In genomic region chr17:76501018-76501826, GRCh38 we compare ENCODE assay signal across 8 cellular contexts. TPM values are rescaled to one million over a fixed set of nuclear protein-coding genes. Genes with fewer than 3 reads are reported as not detected.
A peak's percentile ranks its signal among the peaks of the same experiment; 100 is the strongest.
DNase-seq lines count a peak whose midpoint lies in the region; ATAC-seq lines count a peak whose summit lies in the region.

RHBDF2 (minus strand) TSS chr17:76501423; CDS start chr17:76481524, 19,899 bp downstream.

- peak within 1 kb of the TSS; percentile 30 for H4K91ac ChIP-seq in mesenchymal stem cell (ENCODE audit: low read length)

- peak within 1 kb of the TSS in 1 of 2 experiments; percentile 81 for H3K14ac ChIP-seq in mesenchymal stem cell (ENCODE audit: low read length in 2 of 2)

- H2AK5ac ChIP-seq in mesenchymal stem cell (ENCODE audit: low read length, severe bottlenecking): peak within 1 kb of the TSS; percentile 37

- H2BK15ac ChIP-seq in mesenchymal stem cell (ENCODE audit: low read depth, poor library complexity, severe bottlenecking): peak within 1 kb of the TSS; percentile 31

- H4K8ac ChIP-seq in mesenchymal stem cell (ENCODE audit: low read length): peak within 1 kb of the TSS; percentile 74

- peak within 1 kb of the TSS; percentile 78 to 86 for H3K18ac ChIP-seq in mesenchymal stem cell (ENCODE audit: low read depth in 1 of 2, low read length in 2 of 2)

- peak within 1 kb of the TSS; percentile 70 to 87 for H3K4ac ChIP-seq in mesenchymal stem cell (ENCODE audit: low read depth in 1 of 2, low read length in 2 of 2)

- peaks cover 26% of the 10 kb centered on the region for H3K4me1 ChIP-seq in effector memory CD4-positive, alpha-beta T cell (ENCODE audit: control insufficient read depth, insufficient read depth, low read length, poor library complexity, severe bottlenecking)
- peaks cover 47% of the 10 kb centered on the region for H3K4me1 ChIP-seq in mesenchymal stem cell (ENCODE audit: control insufficient read depth, insufficient read depth, low read depth, low read length)

- no peaks in the 10 kb centered on the region for H3K27me3 ChIP-seq in effector memory CD4-positive, alpha-beta T cell (replicated peaks; ENCODE audit: control insufficient read depth, insufficient read depth, low read length, poor library complexity, severe bottlenecking)
- H3K27me3 ChIP-seq in mesenchymal stem cell (ENCODE audit: control insufficient read depth in 1 of 2, insufficient read depth in 1 of 2, low read length in 2 of 2): peaks cover 0 to 41% of the 10 kb centered on the region in 2 experiments

- under 1% methylated on average over 67 of the region's 72 CpGs for WGBS in mesenchymal stem cell

- H2BK12ac ChIP-seq in mesenchymal stem cell (ENCODE audit: low read length in 2 of 2): peak within 1 kb of the TSS; percentile 12 to 75

- H2BK120ac ChIP-seq in mesenchymal stem cell (ENCODE audit: low read depth, low read length): peak within 1 kb of the TSS; percentile 51

- no peak within 1 kb of the TSS for H3K23ac ChIP-seq in mesenchymal stem cell (ENCODE audit: low read length in 2 of 2)

- peak within 1 kb of the TSS; percentile 91 for H3K4me2 ChIP-seq in mesenchymal stem cell (ENCODE audit: low read length, poor library complexity, severe bottlenecking)

- H3K4me3 ChIP-seq in effector memory CD4-positive, alpha-beta T cell (ENCODE audit: insufficient read depth, low read depth, low read length, poor library complexity, severe bottlenecking): peak within 1 kb of the TSS; percentile 69
- peak within 1 kb of the TSS; percentile 72 to 91 for H3K4me3 ChIP-seq in mesenchymal stem cell (ENCODE audit: insufficient read depth in 1 of 2, low read depth in 1 of 2, low read length in 2 of 2)

- no peaks in the 10 kb centered on the region for H3K9me3 ChIP-seq in effector memory CD4-positive, alpha-beta T cell (ENCODE audit: control insufficient read depth, low read length)
- H3K9me3 ChIP-seq in mesenchymal stem cell (ENCODE audit: control insufficient read depth, low read length): no peaks in the 10 kb centered on the region

- peak in 11 of 14 donors; percentile 35 to 83 (median 68) for DNase-seq in C1 segment of cervical spinal cord (lab: John Stamatoyannopoulos, UW)
- DNase-seq in NK-92 treated with Interleukin-12 subunit alpha and Interleukin-12 subunit beta, amount 100 ng/mL, for 24 hours (lab: John Stamatoyannopoulos, UW): peak; percentile 86
- peak; percentile 86 to 93 for DNase-seq in activated CD8-positive, alpha-beta memory T cell treated with anti-CD3 and anti-CD28 coated beads for 4 hours (ENCODE audit: low read depth in 2 of 2)
- DNase-seq in effector memory CD4-positive, alpha-beta T cell: peak; percentile 90 to 95 (median 92)
- peak; percentile 70 for DNase-seq in mesenchymal stem cell
- peak; percentile 95 for DNase-seq in stimulated activated CD8-positive, alpha-beta memory T cell treated with anti-CD3 and anti-CD28 coated beads, Interleukin-12 subunit alpha, Interleukin-12 subunit beta, amount 100 ng/mL, for 4 hours (ENCODE audit: low read depth)

- ATAC-seq in GM19372 (IDR thresholded peaks at IDR 0.05; ENCODE audit: low read depth, unreplicated experiment) (peak; percentile 77), HG03565 (IDR thresholded peaks at IDR 0.05; ENCODE audit: unreplicated experiment) (peak; percentile 51)

- peak within 1 kb of the TSS; percentile 70 for H3K9ac ChIP-seq in mesenchymal stem cell (ENCODE audit: low read length)

- H3K79me1 ChIP-seq in mesenchymal stem cell (replicated peaks; ENCODE audit: low read length, poor library complexity, severe bottlenecking): no peaks in the 10 kb centered on the region

- H3K36me3 ChIP-seq in effector memory CD4-positive, alpha-beta T cell (ENCODE audit: control insufficient read depth, insufficient read depth, low read length): no peaks in the 10 kb centered on the region
- H3K36me3 ChIP-seq in mesenchymal stem cell (ENCODE audit: control insufficient read depth in 1 of 2, insufficient read depth in 2 of 2, low read depth in 1 of 2, low read length in 2 of 2): peaks cover 0 to 7% of the 10 kb centered on the region in 2 experiments

- peak within 1 kb of the TSS; percentile 80 for H2AFZ ChIP-seq in mesenchymal stem cell (ENCODE audit: low read depth, low read length)

- H3K27ac ChIP-seq in effector memory CD4-positive, alpha-beta T cell (ENCODE audit: insufficient read depth, low read length, poor library complexity, severe bottlenecking): peak within 1 kb of the TSS; percentile 66
- H3K27ac ChIP-seq in mesenchymal stem cell (ENCODE audit: low read length, poor library complexity, severe bottlenecking): peak within 1 kb of the TSS; percentile 91

- peak within 1 kb of the TSS; percentile 47 for H2BK5ac ChIP-seq in mesenchymal stem cell (ENCODE audit: low read depth, low read length, poor library complexity, severe bottlenecking)

RNA-seq across cellular contexts. Expression of gene RHBDF2, which starts in this region (rescaled TPM):
- 19.9 TPM for polyA plus RNA-seq in mesenchymal stem cell (2013, experiment 1 of 2)
- 18.4 TPM for polyA plus RNA-seq in mesenchymal stem cell (2013, experiment 2 of 2)

Comparison
In these comparisons a context has a peak if more than half of its experiments do, and no peak if none do; other contexts are left out.
1. Peak in every context shown above with its lines: DNase-seq, ATAC-seq, H3K4me3 ChIP-seq and H3K27ac ChIP-seq.